In genomic region chr9:113155911-113156559, GRCh38 we compare ENCODE assay signal across 11 cellular contexts. TPM values are rescaled to one million over a fixed set of nuclear protein-coding genes. Genes with fewer than 3 reads are reported as not detected.
A peak's percentile ranks its signal among the peaks of the same experiment; 100 is the strongest.
DNase-seq lines count a peak whose midpoint lies in the region; ATAC-seq and TF ChIP-seq lines count a peak whose summit lies in the region.
"Had no signal": no experiment of that assay in that cellular context is flagged by ENCODE, and none has a peak within 500 bp of the region (broad histone marks: within the 10 kb centered on the region; RNA-seq: fewer than 3 reads in every experiment).

No MANE protein-coding gene starts in this region.

- no peaks in the 10 kb centered on the region for H3K4me1 ChIP-seq in HEK293 (ENCODE audit: control insufficient read depth, insufficient read depth, low read length)
- peaks cover 27% of the 10 kb centered on the region for H3K4me1 ChIP-seq in testis

- no peak for TF ChIP-seq CTCF in HEK293 (tag by site-specific recombination; IDR thresholded peaks at IDR 0.05)
- TF ChIP-seq CTCF in testis (IDR thresholded peaks at IDR 0.05), result no peak

- peak overlapping the region; percentile 41 for H3K4me3 Mint-ChIP-seq in T-helper 17 cell
- peak overlapping the region; percentile 42 for H3K4me3 Mint-ChIP-seq in dendritic cell treated with granulocyte-macrophage colony-stimulating factor and Interleukin-4, amounts not matched to agents 40 ng/mL and 50 ng/mL, for 4 days

- H3K27ac ChIP-seq in HEK293 (ENCODE audit: extremely low read depth, low read depth, low read length), result no peak overlapping the region
- no peak overlapping the region for H3K27ac ChIP-seq in testis

- no peak for DNase-seq in T-helper 17 cell
- peak; percentile 15 to 34 for DNase-seq in stimulated activated CD4-positive, alpha-beta T cell treated with anti-CD3 and anti-CD28 coated beads, Interleukin-4, amount 100 ng/mL, for 48 hours (ENCODE audit: low read depth in 2 of 2)
- DNase-seq in DMS153 treated with DMSO at 0.1 percent for 48 hours (lab: John Stamatoyannopoulos, UW; ENCODE audit: unreplicated experiment), result no peak
- no peak for DNase-seq in H4 (ENCODE audit: low spot score)
- DNase-seq in testis, result no peak
- DNase-seq: heart left ventricle had no signal

- TF ChIP-seq POLR2A in testis (IDR thresholded peaks at IDR 0.05), result no peak

- CTCF ChIA-PET in HEK293 (lab: Yijun Ruan, JAX), result interaction anchor here (1.2 to 3.8 kb wide), 2 partner anchors 44 to 435 kb away, joined by 3 to 14 read pairs; no protein-coding TSS in a partner anchor

- 46 to 49% methylated on average over 7 of the region's 7 CpGs for WGBS in testis, 2 donors

- H3K27me3 Mint-ChIP-seq in T-helper 17 cell, result no peaks in the 10 kb centered on the region
- H3K27me3 Mint-ChIP-seq in dendritic cell treated with granulocyte-macrophage colony-stimulating factor and Interleukin-4, amounts not matched to agents 40 ng/mL and 50 ng/mL, for 4 days, result no peaks in the 10 kb centered on the region

- H3K36me3 Mint-ChIP-seq in T-helper 17 cell (ENCODE audit: low read depth), result no peaks in the 10 kb centered on the region
- H3K36me3 Mint-ChIP-seq in dendritic cell treated with granulocyte-macrophage colony-stimulating factor and Interleukin-4, amounts not matched to agents 40 ng/mL and 50 ng/mL, for 4 days (ENCODE audit: low read depth), result peaks cover 86% of the 10 kb centered on the region

- H3K36me3 ChIP-seq in HEK293 (ENCODE audit: control insufficient read depth in 2 of 2, insufficient read depth in 1 of 2, low read length in 2 of 2) (peaks cover 0 to 15% of the 10 kb centered on the region in 2 experiments; a peak in 2 of 3 replicates), testis (ENCODE audit: low read depth, missing control alignments) (no peaks in the 10 kb centered on the region)
- H3K36me3 ChIP-seq: HAP-1 had no signal

- H3K27ac Mint-ChIP-seq in T-helper 17 cell, result peak overlapping the region; percentile 88
- H3K27ac Mint-ChIP-seq in dendritic cell treated with granulocyte-macrophage colony-stimulating factor and Interleukin-4, amounts not matched to agents 40 ng/mL and 50 ng/mL, for 4 days, result peak overlapping the region; percentile 99

- POLR2A ChIA-PET in HEK293 (lab: Yijun Ruan, JAX), result no interaction called here

- no peaks in the 10 kb centered on the region for H3K27me3 ChIP-seq in testis
- H3K27me3 ChIP-seq: heart left ventricle, vagina had no signal

- H3K4me3 ChIP-seq in HEK293 (ENCODE audit: low read depth, low read length) (no peak overlapping the region), testis (no peak overlapping the region)
- H3K4me3 ChIP-seq: HAP-1, heart left ventricle, vagina had no signal

- ATAC-seq in T-helper 17 cell, result peak; percentile 47
- no peak for ATAC-seq in HG02610 (IDR thresholded peaks at IDR 0.05; ENCODE audit: unreplicated experiment)

- H3K9me3 ChIP-seq in HEK293 (ENCODE audit: control insufficient read depth, insufficient read depth, low read depth, low read length), result no peaks in the 10 kb centered on the region
- H3K9me3 ChIP-seq in T-helper 17 cell (ENCODE audit: control insufficient read depth, low read length, poor library complexity, severe bottlenecking), result no peaks in the 10 kb centered on the region
- no peaks in the 10 kb centered on the region for H3K9me3 ChIP-seq in testis
- H3K9me3 ChIP-seq: HAP-1, heart left ventricle, vagina had no signal

- H3K9me3 Mint-ChIP-seq in dendritic cell treated with granulocyte-macrophage colony-stimulating factor and Interleukin-4, amounts not matched to agents 40 ng/mL and 50 ng/mL, for 4 days, result no peaks in the 10 kb centered on the region

- intact Hi-C loops in dendritic cell treated with granulocyte-macrophage colony-stimulating factor and Interleukin-4, amounts not matched to agents 40 ng/mL and 50 ng/mL, for 4 days (cut with micrococcal nuclease), result loop anchor here (2.0 to 10.0 kb wide), 3 partner anchors 44 to 119 kb away; partner anchors contain the start of genes CDC26, FKBP15, PRPF4 and SLC31A1
- intact Hi-C loops in testis (cut with DNase I; ENCODE audit: low total_unique reads), result no loop called here

- peaks cover 35% of the 10 kb centered on the region for H3K4me1 Mint-ChIP-seq in T-helper 17 cell
- peaks cover 82% of the 10 kb centered on the region for H3K4me1 Mint-ChIP-seq in dendritic cell treated with granulocyte-macrophage colony-stimulating factor and Interleukin-4, amounts not matched to agents 40 ng/mL and 50 ng/mL, for 4 days (ENCODE audit: low read depth)

TF ChIP-seq in HEK293, 187 proteins besides CTCF, POLR2A, EP300 and RAD21:
- TF ChIP-seq ZNF174 (tag by site-specific recombination; IDR thresholded peaks at IDR 0.05) (no peak), ZSCAN4 (tag by site-specific recombination; IDR thresholded peaks at IDR 0.05) (no peak), ZNF707 (tag by site-specific recombination; IDR thresholded peaks at IDR 0.05) (no peak), EGR2 (tag by site-specific recombination; IDR thresholded peaks at IDR 0.05; ENCODE audit: low read depth) (peak; percentile 67; the same call in 1 of the 2 replicates), ZNF354C (tag by site-specific recombination; IDR thresholded peaks at IDR 0.05; ENCODE audit: borderline replicate concordance, low read depth) (no peak), ZFHX2 (tag by site-specific recombination; conservative IDR thresholded peaks at IDR 0.05) (peak; percentile 70)

RNA-seq across cellular contexts. Expression of gene SLC31A2, which starts 5.2 kb away (rescaled TPM):
- total RNA-seq in T-helper 17 cell (10 to 100 TPM in 1 of 2 donors, 1 to 10 TPM in 1; 6.6 to 12.8 TPM), testis (10 to 100 TPM; 40.3 to 42.4 TPM)
- total RNA-seq in H4 (2014; rRNA removed; shearing (Covaris generic)), result 7.3 and 9.8 TPM in 2 replicates
- 38.8 TPM for polyA plus RNA-seq in testis (ENCODE audit: insufficient read depth, low read depth, low replicate concordance)

Comparison
In these comparisons a context has a peak if more than half of its experiments do, and no peak if none do; other contexts are left out.
1. DNase-seq: peak in stimulated activated CD4-positive, alpha-beta T cell treated with anti-CD3 and anti-CD28 coated beads, Interleukin-4, amount 100 ng/mL, for 48 hours (2 of 2); none in T-helper 17 cell (0 of 3), DMS153 treated with DMSO at 0.1 percent for 48 hours (single experiment), H4 (single experiment) and testis (single experiment).